8 cellular contexts compared by ENCODE assay signal in the genomic region with DNA sequence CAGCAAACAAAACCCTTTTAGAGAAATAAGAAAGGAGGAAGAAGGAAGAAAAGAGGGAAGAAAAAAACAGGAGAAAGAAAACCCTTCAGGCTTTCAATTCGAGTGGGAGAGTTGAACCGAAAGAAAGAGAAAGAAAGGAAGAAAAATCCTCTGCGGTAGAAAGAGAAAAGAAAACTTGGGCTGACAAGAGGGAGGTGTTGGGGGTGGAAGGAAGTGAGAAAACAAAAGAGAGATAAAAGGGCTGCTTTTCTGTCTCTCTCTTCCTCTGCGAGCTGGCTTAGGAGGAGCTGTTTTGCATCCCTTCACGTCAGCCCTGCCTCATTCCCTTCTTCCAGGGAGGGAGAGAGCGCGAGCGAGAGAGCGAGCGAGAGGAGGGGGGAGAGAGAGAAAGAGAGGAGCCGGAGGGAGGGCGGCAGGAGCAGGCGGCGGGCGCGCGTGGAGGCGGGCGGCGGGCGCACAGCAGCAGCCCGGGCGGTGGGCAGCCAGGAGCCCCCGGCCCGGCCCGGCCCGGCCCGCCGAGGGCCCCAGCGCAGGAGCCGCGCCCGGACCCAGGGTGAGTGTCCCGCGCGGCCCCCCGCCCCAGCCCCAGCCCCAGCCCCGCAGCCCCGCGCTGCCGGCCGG. TPM values are rescaled to one million over a fixed set of nuclear protein-coding genes. Genes with fewer than 3 reads are reported as not detected.
DNase-seq lines count a peak whose midpoint lies in the region; ATAC-seq and TF ChIP-seq lines count a peak whose summit lies in the region.

A gene with protein sequence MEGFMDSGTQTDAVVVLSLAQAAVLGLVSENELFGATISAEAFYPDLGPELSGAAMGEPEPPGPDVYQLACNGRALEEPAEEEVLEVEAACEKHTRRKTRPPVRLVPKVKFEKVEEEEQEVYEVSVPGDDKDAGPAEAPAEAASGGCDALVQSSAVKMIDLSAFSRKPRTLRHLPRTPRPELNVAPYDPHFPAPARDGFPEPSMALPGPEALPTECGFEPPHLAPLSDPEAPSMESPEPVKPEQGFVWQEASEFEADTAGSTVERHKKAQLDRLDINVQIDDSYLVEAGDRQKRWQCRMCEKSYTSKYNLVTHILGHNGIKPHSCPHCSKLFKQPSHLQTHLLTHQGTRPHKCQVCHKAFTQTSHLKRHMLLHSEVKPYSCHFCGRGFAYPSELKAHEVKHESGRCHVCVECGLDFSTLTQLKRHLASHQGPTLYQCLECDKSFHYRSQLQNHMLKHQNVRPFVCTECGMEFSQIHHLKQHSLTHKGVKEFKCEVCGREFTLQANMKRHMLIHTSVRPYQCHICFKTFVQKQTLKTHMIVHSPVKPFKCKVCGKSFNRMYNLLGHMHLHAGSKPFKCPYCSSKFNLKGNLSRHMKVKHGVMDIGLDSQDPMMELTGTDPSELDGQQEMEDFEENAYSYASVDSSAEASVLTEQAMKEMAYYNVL (plus strand): TSS at position 263 of the 621 bp plus-strand sequence. CDS start 65,814 bp downstream, outside the sequence.

- H3K9me3 Mint-ChIP-seq in activated CD4-positive, alpha-beta T cell treated with anti-CD3 and anti-CD28 coated beads for 36 hours (ENCODE audit: low read depth) = no peaks in the 10 kb centered on the region

- TF ChIP-seq CTCF in RWPE2 (IDR thresholded peaks at IDR 0.05; ENCODE audit: poor library complexity, severe bottlenecking) = no peak
- no peak for TF ChIP-seq CTCF in body of pancreas (IDR thresholded peaks at IDR 0.05)
- no peak for TF ChIP-seq CTCF in prostate gland (IDR thresholded peaks at IDR 0.05)

- CTCF ChIA-PET in activated CD4-positive, alpha-beta T cell treated with anti-CD3 and anti-CD28 coated beads for 36 hours (lab: Charles Lee) = interaction anchor here (0.8 to 1.2 kb wide), 2 partner anchors 16 to 233 kb away, joined by 3 to 6 read pairs; a partner anchor contains a TSS

- POLR2A ChIA-PET in activated CD4-positive, alpha-beta T cell treated with anti-CD3 and anti-CD28 coated beads for 36 hours (lab: Charles Lee) = no interaction called here

- peaks cover 54% of the 10 kb centered on the region for H3K4me1 Mint-ChIP-seq in activated CD4-positive, alpha-beta T cell treated with anti-CD3 and anti-CD28 coated beads for 36 hours

- H3K4me3 ChIP-seq in RWPE2 (ENCODE audit: severe bottlenecking) (peak within 1 kb of the TSS; percentile 82), body of pancreas (peak within 1 kb of the TSS; percentile 39 to 75), prostate gland (peak within 1 kb of the TSS; percentile 89 to 90)

- WGBS in body of pancreas, 2 donors = 0% methylated on average over 10 to 32 of the region's 42 CpGs
- 2% methylated on average over 20 of the region's 42 CpGs for WGBS in prostate gland

- DNase-seq in activated CD4-positive, alpha-beta T cell treated with anti-CD3 and anti-CD28 coated beads for 36 hours = peak; percentile 59
- DNase-seq in activated CD4-positive, alpha-beta T cell treated with anti-CD3 and anti-CD28 coated beads for 1 hour = no peak
- DNase-seq in RWPE2 (ENCODE audit: low spot score) (peak; percentile 51), body of pancreas (peak; percentile 38 to 60 (median 44)), hypothalamus (lab: John Stamatoyannopoulos, UW) (peak in 30 of 51 donors; percentile 7 to 69 (median 46)), prostate gland (ENCODE audit: low spot score) (peak; percentile 43), GF-D8 (lab: John Stamatoyannopoulos, UW) (no peak)

- H3K4me3 Mint-ChIP-seq in activated CD4-positive, alpha-beta T cell treated with anti-CD3 and anti-CD28 coated beads for 36 hours = peak within 1 kb of the TSS; percentile 82

- no peaks in the 10 kb centered on the region for H3K9me3 ChIP-seq in RWPE2 (ENCODE audit: severe bottlenecking)
- no peaks in the 10 kb centered on the region for H3K9me3 ChIP-seq in body of pancreas
- no peaks in the 10 kb centered on the region for H3K9me3 ChIP-seq in prostate gland

- TF ChIP-seq POLR2A in body of pancreas (IDR thresholded peaks at IDR 0.05) = peak in 2 of 3 donors; percentile 15 to 17
- TF ChIP-seq POLR2A in prostate gland (IDR thresholded peaks at IDR 0.05) = peak; percentile 43

- peak within 1 kb of the TSS; percentile 97 for H3K27ac Mint-ChIP-seq in activated CD4-positive, alpha-beta T cell treated with anti-CD3 and anti-CD28 coated beads for 36 hours

- H3K27ac ChIP-seq in RWPE2 (ENCODE audit: poor library complexity, severe bottlenecking) (peak within 1 kb of the TSS; percentile 99), body of pancreas (peak within 1 kb of the TSS; percentile 95 to 99 (median 96)), prostate gland (peak within 1 kb of the TSS; percentile 90 to 93)

- intact Hi-C loops in activated CD4-positive, alpha-beta T cell treated with anti-CD3 and anti-CD28 coated beads for 36 hours (cut with DNase I, micrococcal nuclease) = loop anchor here (1.0 to 5.0 kb wide), 4 partner anchors 71 to 231 kb away; a partner anchor contains a TSS
- intact Hi-C loops in body of pancreas (cut with DNase I) (no loop called here), prostate gland (cut with DNase I) (loop anchor here (5.0 to 10.0 kb wide), 2 partner anchors 81 to 214 kb away; no protein-coding TSS in a partner anchor)

- H3K36me3 Mint-ChIP-seq in activated CD4-positive, alpha-beta T cell treated with anti-CD3 and anti-CD28 coated beads for 36 hours (ENCODE audit: low read depth) = peaks cover 14% of the 10 kb centered on the region

- peak; percentile 6 for ATAC-seq in activated CD4-positive, alpha-beta T cell treated with anti-CD3 and anti-CD28 coated beads for 36 hours
- ATAC-seq in HG03354 (IDR thresholded peaks at IDR 0.05; ENCODE audit: poor library complexity, severe bottlenecking, unreplicated experiment) (peak; percentile 43), RWPE2 (ENCODE audit: low read depth) (no peak), body of pancreas (peak; percentile 5)

- H3K27me3 ChIP-seq in RWPE2 (ENCODE audit: insufficient read depth, poor library complexity, severe bottlenecking) = no peaks in the 10 kb centered on the region
- no peaks in the 10 kb centered on the region for H3K27me3 ChIP-seq in body of pancreas
- H3K27me3 ChIP-seq in prostate gland (replicated peaks; ENCODE audit: insufficient read depth) = no peaks in the 10 kb centered on the region

- H3K4me1 ChIP-seq in RWPE2 (ENCODE audit: insufficient read depth, poor library complexity, severe bottlenecking) (peaks cover 59% of the 10 kb centered on the region), body of pancreas (peaks cover 81% of the 10 kb centered on the region), prostate gland (replicated peaks) (no peaks in the 10 kb centered on the region)

- H3K27me3 Mint-ChIP-seq in activated CD4-positive, alpha-beta T cell treated with anti-CD3 and anti-CD28 coated beads for 36 hours = no peaks in the 10 kb centered on the region

- H3K36me3 ChIP-seq in RWPE2 (ENCODE audit: low read depth) = peaks cover 18% of the 10 kb centered on the region
- no peaks in the 10 kb centered on the region for H3K36me3 ChIP-seq in body of pancreas (replicated peaks in 1 of 2; ENCODE audit: insufficient read depth in 1 of 2, low read depth in 2 of 2)
- H3K36me3 ChIP-seq in prostate gland = no peaks in the 10 kb centered on the region

RNA-seq across cellular contexts. Expression of the gene that starts here (rescaled TPM):
- 10 to 100 TPM; 22.8 to 34.9 TPM for total RNA-seq in activated CD4-positive, alpha-beta T cell treated with anti-CD3 and anti-CD28 coated beads for 36 hours
- total RNA-seq in body of pancreas (10 to 100 TPM; 18.1 to 34.5 TPM), prostate gland (10 to 100 TPM; 13.6 to 18.0 TPM)

Comparison
In these comparisons a context has a peak if more than half of its experiments do, and no peak if none do; other contexts are left out.
1. DNase-seq: peak in activated CD4-positive, alpha-beta T cell treated with anti-CD3 and anti-CD28 coated beads for 36 hours (single experiment), RWPE2 (single experiment), body of pancreas (4 of 4), hypothalamus (30 of 51) and prostate gland (single experiment); none in activated CD4-positive, alpha-beta T cell treated with anti-CD3 and anti-CD28 coated beads for 1 hour (single experiment) and GF-D8 (single experiment).
2. Peak in every context shown above with its lines, with median percentiles within 50 percentile points of each other: H3K27ac ChIP-seq and H3K4me3 ChIP-seq.